In genomic region chr11:73423506-73423905, GRCh38 we compare ENCODE assay signal across 15 cellular contexts.
"Had no signal": no experiment of that assay in that cellular context is flagged by ENCODE, and none has a peak within 500 bp of the region (broad histone marks: within the 10 kb centered on the region; RNA-seq: fewer than 3 reads in every experiment).

No MANE protein-coding gene starts in this region.

- H3K4me3 ChIP-seq: coronary artery, dorsolateral prefrontal cortex, hepatocyte, mucosa of descending colon, sigmoid colon, skin epidermis had no signal

- H3K27me3 ChIP-seq: dorsolateral prefrontal cortex, hepatocyte, sigmoid colon had no signal

- FAIRE-seq: endometrium had no signal

- H3K27ac ChIP-seq: coronary artery, hepatocyte, sigmoid colon had no signal

- ATAC-seq: mucosa of descending colon; naive thymus-derived CD8-positive, alpha-beta T cell had no signal

- DNase-seq: dorsolateral prefrontal cortex; effector CD8-positive, alpha-beta T cell; foreskin melanocyte; head of caudate nucleus; mucosa of descending colon; naive thymus-derived CD8-positive, alpha-beta T cell; posterior cingulate gyrus; sigmoid colon; stimulated activated CD4-positive, alpha-beta T cell treated with anti-CD3 and anti-CD28 coated beads, Interleukin-2, amount 100 ng/mL, for 24 hours; stimulated activated naive CD4-positive, alpha-beta T cell treated with Interleukin-2 at 50 U/mL for 16 hours; trophoblast cell had no signal

- H3K9me3 ChIP-seq: mucosa of descending colon, sigmoid colon had no signal
